8 cellular contexts compared by ENCODE assay signal in the genomic region with DNA sequence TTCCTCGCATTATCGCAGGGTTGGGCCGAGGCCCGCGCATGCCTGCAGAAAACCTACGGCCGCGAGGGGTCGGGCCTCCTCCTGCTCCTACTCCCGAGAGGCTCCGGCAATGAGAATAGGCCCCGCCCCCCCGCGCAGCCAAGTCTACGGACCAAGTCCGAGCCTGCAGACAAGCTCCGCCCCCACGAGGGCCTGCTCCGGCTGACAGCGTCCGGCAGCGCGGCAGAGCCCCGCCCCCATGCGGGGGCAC. TPM values are rescaled to one million over a fixed set of nuclear protein-coding genes. Genes with fewer than 3 reads are reported as not detected.
DNase-seq lines count a peak whose midpoint lies in the region; ATAC-seq, FAIRE-seq and TF ChIP-seq lines count a peak whose summit lies in the region.

No MANE protein-coding gene starts in this region.

- H3K4me2 ChIP-seq in DND-41 (ENCODE audit: insufficient read depth, low read length), result peak overlapping the region; percentile 80

- H3K4me1 ChIP-seq in DND-41 (ENCODE audit: insufficient read depth, low read length) (peaks cover 57% of the 10 kb centered on the region), adrenal gland (replicated peaks in 1 of 2) (peaks cover 8 to 34% of the 10 kb centered on the region in 2 donors), cardiac muscle cell (ENCODE audit: low read depth) (no peaks in the 10 kb centered on the region), pancreas (peaks cover 0 to 18% (median 3%) of the 10 kb centered on the region in 3 donors), tibial nerve (peaks cover 0 to 57% (median 47%) of the 10 kb centered on the region in 4 donors)

- TF ChIP-seq POLR2A in adrenal gland (IDR thresholded peaks at IDR 0.05) (no peak), tibial nerve (IDR thresholded peaks at IDR 0.05) (no peak)

- TF ChIP-seq CTCF in DND-41 (IDR thresholded peaks at IDR 0.05; ENCODE audit: borderline replicate concordance, extremely low read depth, low read length, poor library complexity, severe bottlenecking) (peak; percentile 42), adrenal gland (IDR thresholded peaks at IDR 0.05) (peak in 5 of 6 experiments; percentile 14 to 82 (median 50)), cardiac muscle cell (IDR thresholded peaks at IDR 0.05; ENCODE audit: low read depth, low read length) (peak; percentile 25), pancreas (IDR thresholded peaks at IDR 0.05) (peak; percentile 45 to 66 (median 57)), tibial nerve (IDR thresholded peaks at IDR 0.05) (peak; percentile 19 to 80 (median 73))

- ATAC-seq in DND-41 (ENCODE audit: insufficient read depth, low read depth) (no peak), pancreas (peak; percentile 86 to 93 (median 88))

- H3K36me3 ChIP-seq in DND-41 (ENCODE audit: insufficient read depth, low read length) (peaks cover 2% of the 10 kb centered on the region; the same call in 1 of the 2 replicates), adrenal gland (replicated peaks in 1 of 2) (no peaks in the 10 kb centered on the region), cardiac muscle cell (no peaks in the 10 kb centered on the region), pancreas (no peaks in the 10 kb centered on the region), tibial nerve (no peaks in the 10 kb centered on the region)

- peak; percentile 88 for FAIRE-seq in pancreas (lab: Jason Lieb, UNC)

- H3K4me3 ChIP-seq in DND-41 (ENCODE audit: low read depth in 1 of 2, low read length in 2 of 2) (peak overlapping the region; percentile 43 to 77; a peak in 3 of 4 replicates), adrenal gland (peak overlapping the region in 1 of 4 donors; percentile 77), cardiac muscle cell (peak overlapping the region; percentile 37), pancreas (peak overlapping the region in 3 of 4 donors; percentile 58 to 83 (median 58)), tibial nerve (peak overlapping the region in 3 of 4 donors; percentile 48 to 94 (median 90))

- peak in 1 of 2 donors; percentile 97 for TF ChIP-seq EP300 in tibial nerve (IDR thresholded peaks at IDR 0.05)

- DNase-seq in DND-41 (peak; percentile 100), HCEC 1CT (peak; percentile 100), NCI-H1417 (lab: John Stamatoyannopoulos, UW) (peak; percentile 99), T follicular helper cell (ENCODE audit: low read depth) (peak; percentile 96), adrenal gland (peak; percentile 100), cardiac muscle cell (ENCODE audit: low read depth in 1 of 2, low spot score in 1 of 2) (peak; percentile 100), pancreas (peak; percentile 100), tibial nerve (ENCODE audit: low spot score in 2 of 2) (peak; percentile 100)

- H3K9me3 ChIP-seq in DND-41 (ENCODE audit: insufficient read depth, low read length, severe bottlenecking) (no peaks in the 10 kb centered on the region), adrenal gland (replicated peaks in 1 of 3) (no peaks in the 10 kb centered on the region), cardiac muscle cell (ENCODE audit: low read depth) (no peaks in the 10 kb centered on the region), pancreas (no peaks in the 10 kb centered on the region), tibial nerve (no peaks in the 10 kb centered on the region)

- H3K79me2 ChIP-seq in DND-41 (ENCODE audit: insufficient read depth, low read length), result peaks cover 39% of the 10 kb centered on the region

- no peaks in the 10 kb centered on the region for H4K20me1 ChIP-seq in DND-41 (ENCODE audit: insufficient read depth, low read length)

- H3K27ac ChIP-seq in DND-41 (ENCODE audit: low read length) (peak overlapping the region; percentile 96), adrenal gland (peak overlapping the region in 4 of 5 donors; percentile 98 to 100 (median 100)), cardiac muscle cell (peak overlapping the region; percentile 93), pancreas (peak overlapping the region; percentile 99 to 100 (median 100)), tibial nerve (peak overlapping the region; percentile 96 to 100 (median 100))

- WGBS in adrenal gland, 4 donors, result 0 to 2% (median 0%) methylated on average over 6 to 25 of the region's 25 CpGs
- WGBS in pancreas, 2 donors, result 0 to 1% methylated on average over 25 of the region's 25 CpGs
- WGBS in tibial nerve, 2 donors, result 0% methylated on average over 1 of the region's 25 CpGs; no CpG with 5 or more reads in 1 of the 2 donors

- H2AFZ ChIP-seq in DND-41 (ENCODE audit: low read depth, low read length), result peak overlapping the region; percentile 83

- intact Hi-C loops in adrenal gland (cut with DNase I), result no loop called here
- intact Hi-C loops in pancreas (cut with DNase I), result no loop called here

- H3K27me3 ChIP-seq in DND-41 (ENCODE audit: insufficient read depth, low read length, poor library complexity) (no peaks in the 10 kb centered on the region), adrenal gland (no peaks in the 10 kb centered on the region), cardiac muscle cell (no peaks in the 10 kb centered on the region), pancreas (no peaks in the 10 kb centered on the region), tibial nerve (no peaks in the 10 kb centered on the region)

- H3K9ac ChIP-seq in DND-41 (ENCODE audit: low read depth, low read length), result peak overlapping the region; percentile 81

RNA-seq across cellular contexts. Expression of a gene that starts 3.1 kb away (rescaled TPM):
- total RNA-seq in adrenal gland (10 to 100 TPM; 12.7 to 40.3 (median 19.2) TPM), cardiac muscle cell (16.7 and 18.0 TPM in 2 replicates), pancreas (10 to 100 TPM in 1 of 6 donors, 1 to 10 TPM in 3, under 1 TPM in 2; 0.59 to 10.1 (median 2.9) TPM), tibial nerve (10 to 100 TPM in 2 of 4 donors, 1 to 10 TPM in 2; 5.9 to 17.7 (median 8.8) TPM)
- polyA plus RNA-seq in adrenal gland (10 to 100 TPM in 2 of 3 donors, 1 to 10 TPM in 1; 4.8 to 32.2 (median 15.9) TPM), cardiac muscle cell (14.5 and 17.4 TPM in 2 replicates), pancreas (1 to 10 TPM; 5.2 to 5.4 TPM)

RNA-seq across cellular contexts. Expression of a gene that starts 5.6 kb away (rescaled TPM):
- total RNA-seq in adrenal gland, result 100 to 1,000 TPM in 1 of 8 donors, 10 to 100 TPM in 7; 37.4 to 109 (median 61.3) TPM
- polyA plus RNA-seq in adrenal gland, result 100 to 1,000 TPM in 1 of 3 donors, 10 to 100 TPM in 2; 46.6 to 211 (median 85.1) TPM
- total RNA-seq in cardiac muscle cell, result 124 and 130 TPM in 2 replicates
- polyA plus RNA-seq in cardiac muscle cell, result 17.3 and 23.9 TPM in 2 replicates
- total RNA-seq in pancreas, result 10 to 100 TPM; 20.4 to 45.7 (median 26.1) TPM
- polyA plus RNA-seq in pancreas, result 10 to 100 TPM; 45.9 to 56.3 TPM
- total RNA-seq in tibial nerve, result 10 to 100 TPM; 55.0 to 75.0 (median 61.9) TPM

RNA-seq across cellular contexts. Expression of a gene that starts 11.5 kb away (rescaled TPM):
- total RNA-seq in adrenal gland (1 to 10 TPM in 7 of 8 donors, not detected in 1; 1.4 to 9.7 (median 2.7) TPM), cardiac muscle cell (5.0 and 13.5 TPM in 2 replicates), pancreas (1 to 10 TPM; 1.9 to 4.4 (median 2.9) TPM), tibial nerve (10 to 100 TPM in 1 of 4 donors, 1 to 10 TPM in 3; 4.0 to 12.7 (median 5.8) TPM)
- polyA plus RNA-seq in adrenal gland (10 to 100 TPM in 2 of 3 donors, 1 to 10 TPM in 1; 1.7 to 63.9 (median 18.1) TPM), cardiac muscle cell (4.8 and 9.8 TPM in 2 replicates), pancreas (10 to 100 TPM; 14.1 to 20.6 TPM)

RNA-seq across cellular contexts. Expression of a gene that starts 17.4 kb away (rescaled TPM):
- total RNA-seq in adrenal gland (100 to 1,000 TPM in 6 of 8 donors, 10 to 100 TPM in 2; 90.6 to 146 (median 116) TPM), cardiac muscle cell (180 and 188 TPM in 2 replicates), pancreas (10 to 100 TPM; 16.1 to 28.5 (median 23.2) TPM), tibial nerve (100 to 1,000 TPM in 2 of 4 donors, 10 to 100 TPM in 2; 74.5 to 117 (median 107) TPM)
- polyA plus RNA-seq in adrenal gland (100 to 1,000 TPM in 1 of 3 donors, 10 to 100 TPM in 2; 47.2 to 120 (median 93.2) TPM), cardiac muscle cell (232 and 237 TPM in 2 replicates), pancreas (10 to 100 TPM; 29.0 to 41.4 TPM)

RNA-seq across cellular contexts. Expression of a gene that starts 19.7 kb away (rescaled TPM):
- 10 to 100 TPM; 51.9 to 91.9 (median 70.2) TPM for total RNA-seq in adrenal gland
- polyA plus RNA-seq in adrenal gland, result 10 to 100 TPM; 63.5 to 75.8 (median 70.1) TPM
- total RNA-seq in cardiac muscle cell, result 128 and 146 TPM in 2 replicates
- polyA plus RNA-seq in cardiac muscle cell, result 69.3 and 69.6 TPM in 2 replicates
- 10 to 100 TPM; 10.1 to 28.1 (median 15.7) TPM for total RNA-seq in pancreas
- 10 to 100 TPM; 19.6 to 24.5 TPM for polyA plus RNA-seq in pancreas
- total RNA-seq in tibial nerve, result 10 to 100 TPM; 45.3 to 52.2 (median 48.1) TPM
